Comparison of ENCODE assay signal across 13 cellular contexts in the genomic region with DNA sequence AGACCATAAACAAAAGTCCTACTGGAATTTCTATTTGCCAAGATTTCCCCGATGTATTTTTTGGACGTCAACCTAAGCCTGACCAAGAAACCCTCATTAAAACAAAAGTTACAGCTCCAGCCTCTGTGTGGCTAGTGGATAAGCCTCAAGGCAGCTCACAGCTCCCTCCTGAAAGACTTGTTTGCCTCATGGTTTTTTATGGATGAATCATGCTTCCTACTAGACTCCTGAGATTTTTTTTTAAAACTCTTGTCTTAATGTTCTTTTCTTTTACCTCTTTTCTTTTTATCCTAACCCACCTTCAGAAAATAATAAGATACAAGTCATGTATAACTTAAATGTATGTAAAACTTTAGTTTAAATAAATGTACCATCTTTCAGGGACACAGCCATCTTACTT. TPM values are rescaled to one million over a fixed set of nuclear protein-coding genes. Genes with fewer than 3 reads are reported as not detected.
DNase-seq lines count a peak whose midpoint lies in the region; ATAC-seq, FAIRE-seq and TF ChIP-seq lines count a peak whose summit lies in the region.
"Had no signal": no experiment of that assay in that cellular context is flagged by ENCODE, and none has a peak within 500 bp of the region (broad histone marks: within the 10 kb centered on the region; RNA-seq: fewer than 3 reads in every experiment).

No MANE protein-coding gene starts in this region.

- peak; percentile 23 for DNase-seq in SIG-M5 treated with dmso at 0.1 percent for 504 hours (lab: John Stamatoyannopoulos, UW; ENCODE audit: unreplicated experiment)
- no peak for DNase-seq in SIG-M5 (lab: John Stamatoyannopoulos, UW)
- DNase-seq in K562 (ENCODE audit: extremely low read depth in 1 of 4, low spot score in 3 of 4) = no peak
- DNase-seq in iPS-NIHi11 (ENCODE audit: low spot score) = peak; percentile 11
- DNase-seq in aorta = no peak
- no peak for DNase-seq in coronary artery (ENCODE audit: low spot score)
- DNase-seq in progenitor cell of endocrine pancreas (ENCODE audit: low spot score, unreplicated experiment) = no peak
- DNase-seq in mucosa of gallbladder (ENCODE audit: low spot score) = no peak
- DNase-seq: GF-D8; naive thymus-derived CD4-positive, alpha-beta T cell; NCI-H1436 had no signal

- no peaks in the 10 kb centered on the region for H3K4me1 Mint-ChIP-seq in progenitor cell of endocrine pancreas (ENCODE audit: low read depth)

- TF ChIP-seq POLR2A in K562 (conservative IDR thresholded peaks at IDR 0.05) = no peak

- no peak overlapping the region for H3K27ac Mint-ChIP-seq in progenitor cell of endocrine pancreas
- H3K27ac Mint-ChIP-seq: naive thymus-derived CD4-positive, alpha-beta T cell; stimulated activated naive CD8-positive, alpha-beta T cell treated with anti-CD3 and anti-CD28 coated beads, Interleukin-15, Interleukin-2, amounts not matched to agents 100 ng/mL and 50 ng/mL, for 24 hours had no signal

- H3K9ac ChIP-seq in K562 (ENCODE audit: insufficient read depth in 1 of 2, low read depth in 2 of 2, low read length in 2 of 2) = no peak overlapping the region

- TF ChIP-seq EP300 in K562 (IDR thresholded peaks at IDR 0.05; ENCODE audit: low read length) = no peak

- no peak for TF ChIP-seq RAD21 in K562 (CRISPR knock-in tag; conservative IDR thresholded peaks at IDR 0.05 in 1 of 2, IDR thresholded peaks at IDR 0.05 in 1 of 2)

- no peaks in the 10 kb centered on the region for H3K9me1 ChIP-seq in K562 (ENCODE audit: control insufficient read depth, insufficient read depth, low read length)

- no peak overlapping the region for H3K4me3 ChIP-seq in K562
- no peak overlapping the region for H3K4me3 ChIP-seq in aorta (ENCODE audit: low read length in 2 of 2)
- H3K4me3 ChIP-seq in coronary artery = no peak overlapping the region

- H3K9me3 ChIP-seq in K562 (replicated peaks; ENCODE audit: control insufficient read depth, insufficient read depth, low read depth, low read length) (no peaks in the 10 kb centered on the region), aorta (ENCODE audit: control insufficient read depth, low read length) (no peaks in the 10 kb centered on the region)

- BruUV-seq in K562 (replicated peaks; lab: Mats Ljungman, UMichigan) = no TSS peak

- H3K4me2 ChIP-seq in K562 (ENCODE audit: insufficient read depth, low read length) = no peak overlapping the region

- FAIRE-seq in K562 (lab: Jason Lieb, UNC) = no peak

- H3K4me3 Mint-ChIP-seq in progenitor cell of endocrine pancreas (ENCODE audit: low read depth) = no peak overlapping the region
- H3K4me3 Mint-ChIP-seq: naive thymus-derived CD4-positive, alpha-beta T cell; stimulated activated naive CD8-positive, alpha-beta T cell treated with anti-CD3 and anti-CD28 coated beads, Interleukin-15, Interleukin-2, amounts not matched to agents 100 ng/mL and 50 ng/mL, for 24 hours had no signal

- CTCF ChIA-PET in K562 (lab: Yijun Ruan, JAX; ENCODE audit: low intra/inter-chr PET ratio) = interaction anchor here (0.8 kb wide), 1 partner anchor 9 kb away, joined by 3 read pairs; no protein-coding TSS in a partner anchor

- peak overlapping the region; percentile 63; the same call in 1 of the 2 replicates for H2AFZ ChIP-seq in K562 (ENCODE audit: low read depth, low read length)

- no peaks in the 10 kb centered on the region for H3K27me3 ChIP-seq in K562 (ENCODE audit: control insufficient read depth in 2 of 2, insufficient read depth in 2 of 2, low read length in 2 of 2)
- H3K27me3 ChIP-seq in aorta (ENCODE audit: control insufficient read depth in 1 of 2, insufficient read depth in 2 of 2, low read length in 1 of 2) = no peaks in the 10 kb centered on the region

- no peaks in the 10 kb centered on the region for H3K9me3 Mint-ChIP-seq in progenitor cell of endocrine pancreas (ENCODE audit: low read depth)
- H3K9me3 Mint-ChIP-seq: stimulated activated naive CD8-positive, alpha-beta T cell treated with anti-CD3 and anti-CD28 coated beads, Interleukin-15, Interleukin-2, amounts not matched to agents 100 ng/mL and 50 ng/mL, for 24 hours had no signal

- intact Hi-C loops in K562 (cut with micrococcal nuclease) (no loop called here), aorta (cut with DNase I) (no loop called here)

- H3K27me3 Mint-ChIP-seq in progenitor cell of endocrine pancreas = no peaks in the 10 kb centered on the region
- H3K27me3 Mint-ChIP-seq: stimulated activated naive CD8-positive, alpha-beta T cell treated with anti-CD3 and anti-CD28 coated beads, Interleukin-15, Interleukin-2, amounts not matched to agents 100 ng/mL and 50 ng/mL, for 24 hours had no signal

- no peaks in the 10 kb centered on the region for H4K20me1 ChIP-seq in K562 (replicated peaks; ENCODE audit: control insufficient read depth, insufficient read depth, low read length)

- no peaks in the 10 kb centered on the region for H3K36me3 ChIP-seq in K562 (ENCODE audit: control insufficient read depth, insufficient read depth, low read length)
- H3K36me3 ChIP-seq in aorta (ENCODE audit: control insufficient read depth in 1 of 2, insufficient read depth in 2 of 2, low read length in 1 of 2) = no peaks in the 10 kb centered on the region

- H3K36me3 Mint-ChIP-seq in progenitor cell of endocrine pancreas (ENCODE audit: insufficient read depth) = no peaks in the 10 kb centered on the region
- H3K36me3 Mint-ChIP-seq: naive thymus-derived CD4-positive, alpha-beta T cell had no signal

- H3K27ac ChIP-seq in K562 (ENCODE audit: extremely low read depth, low read depth, low read length) (no peak overlapping the region), aorta (ENCODE audit: low read depth in 1 of 2, low read length in 2 of 2) (no peak overlapping the region), coronary artery (no peak overlapping the region)
- H3K27ac ChIP-seq: 22Rv1 had no signal

- H3K4me1 ChIP-seq in K562 (replicated peaks in 1 of 2; ENCODE audit: control insufficient read depth in 2 of 2, insufficient read depth in 2 of 2, low read length in 2 of 2) (no peaks in the 10 kb centered on the region), aorta (ENCODE audit: control insufficient read depth in 1 of 2, insufficient read depth in 2 of 2, low read length in 2 of 2) (peaks cover 0 to 8% of the 10 kb centered on the region in 2 donors)

- WGBS in K562 (ENCODE audit: insufficient coverage, low coverage, missing lambda C conversion rate) = 0% methylated on average over 2 of the region's 2 CpGs
- 2 to 10% methylated on average over 2 of the region's 2 CpGs for WGBS in aorta, 2 donors

- TF ChIP-seq CTCF in K562 (IDR thresholded peaks at IDR 0.05 in 2 of 3, conservative IDR thresholded peaks at IDR 0.05 in 1 of 3; ENCODE audit: insufficient read depth in 2 of 3, low read depth in 1 of 3, low read length in 3 of 3) = no peak
- TF ChIP-seq CTCF in coronary artery (IDR thresholded peaks at IDR 0.05) = no peak
- TF ChIP-seq CTCF in progenitor cell of endocrine pancreas (IDR thresholded peaks at IDR 0.05; ENCODE audit: unreplicated experiment) = no peak

- ATAC-seq in K562 = no peak
- ATAC-seq in aorta (ENCODE audit: low FRiP score) = peak; percentile 81
- ATAC-seq: naive thymus-derived CD4-positive, alpha-beta T cell had no signal

- POLR2A ChIA-PET in K562 (lab: Yijun Ruan, JAX) = no interaction called here

- H3K79me2 ChIP-seq in K562 (ENCODE audit: control insufficient read depth, insufficient read depth, low read length) = no peaks in the 10 kb centered on the region

- in situ Hi-C loops in K562 (cut with MboI) = no loop called here

TF ChIP-seq in K562, 482 proteins besides CTCF, POLR2A, EP300 and RAD21 (continues in another document):
- TF ChIP-seq KDM4B (IDR thresholded peaks at IDR 0.05; ENCODE audit: borderline replicate concordance in 2 of 2, low read depth in 1 of 2) = no peak

RNA-seq across cellular contexts. Expression of gene SUCNR1, which starts 52.4 kb away (rescaled TPM):
- not detected in 2 replicates for total RNA-seq in K562 (2011; cell fraction: chromatin; rRNA removed; ENCODE audit: low replicate concordance)
- total RNA-seq in K562 (2011; cell fraction: nucleolus; rRNA removed) = not detected in 2 replicates
- 0.15 TPM in 2 replicates for total RNA-seq in K562 (2011; cell fraction: nucleoplasm; rRNA removed)
- total RNA-seq in K562 (2014; rRNA removed) (0.08 and 0.14 TPM in 2 replicates), K562 (2014; rRNA removed; fragmentation: Illumina TruSeq; extraction: Trizol) (0.13 and 0.15 TPM in 2 replicates), K562 (2015; rRNA removed; fragmentation: Illumina TruSeq; extraction: Trizol) (0.54 and 0.57 TPM in 2 replicates), K562 (2021) (0.09 and 0.24 TPM in 2 replicates), aorta (1 to 10 TPM; 1.4 to 3.2 TPM), progenitor cell of endocrine pancreas (0.07 and 0.16 TPM in 2 replicates), mucosa of gallbladder (0.69 TPM)
- polyA plus RNA-seq in K562 (2011; rRNA removed) (0.04 and 0.07 TPM in 2 replicates), K562 (2014; fragmentation: Illumina TruSeq; extraction: Trizol) (0.11 and 0.13 TPM in 2 replicates), K562 (2014; fragmentation: Nextera tagmentation; extraction: Ambion mirVana) (under 1 TPM; 0.08 to 0.10 TPM), K562 (2014; rRNA removed) (0.08 and 0.12 TPM in 2 replicates), aorta (under 1 TPM; 0.15 to 0.88 TPM)
- 0.04 TPM in 1 of 2 replicates, not detected in the other for polyA plus RNA-seq in K562 (2011; cell fraction: cytosol; rRNA removed)
- 0.06 TPM in 2 replicates for polyA plus RNA-seq in K562 (2011; cell fraction: nucleus; rRNA removed)
- polyA plus RNA-seq in K562 (2012) = 0.33 and 0.68 TPM in 2 replicates
- 0.07 and 0.09 TPM in 2 replicates for polyA minus RNA-seq in K562 (2011; rRNA and poly(A)+ RNA removed)
- not detected in 2 replicates for polyA minus RNA-seq in K562 (2011; cell fraction: cytosol; rRNA and poly(A)+ RNA removed)
- not detected in 2 replicates for polyA minus RNA-seq in K562 (2011; cell fraction: nucleus; rRNA and poly(A)+ RNA removed)
- polyA plus RNA-seq: naive thymus-derived CD4-positive, alpha-beta T cell had no signal

Comparison
In these comparisons a context has a peak if more than half of its experiments do, and no peak if none do; other contexts are left out.
1. DNase-seq: peak in SIG-M5 treated with dmso at 0.1 percent for 504 hours (single experiment) and iPS-NIHi11 (single experiment); none in SIG-M5 (single experiment), K562 (0 of 4), aorta (0 of 2), coronary artery (single experiment), progenitor cell of endocrine pancreas (single experiment) and mucosa of gallbladder (single experiment).